In the genomic region with DNA sequence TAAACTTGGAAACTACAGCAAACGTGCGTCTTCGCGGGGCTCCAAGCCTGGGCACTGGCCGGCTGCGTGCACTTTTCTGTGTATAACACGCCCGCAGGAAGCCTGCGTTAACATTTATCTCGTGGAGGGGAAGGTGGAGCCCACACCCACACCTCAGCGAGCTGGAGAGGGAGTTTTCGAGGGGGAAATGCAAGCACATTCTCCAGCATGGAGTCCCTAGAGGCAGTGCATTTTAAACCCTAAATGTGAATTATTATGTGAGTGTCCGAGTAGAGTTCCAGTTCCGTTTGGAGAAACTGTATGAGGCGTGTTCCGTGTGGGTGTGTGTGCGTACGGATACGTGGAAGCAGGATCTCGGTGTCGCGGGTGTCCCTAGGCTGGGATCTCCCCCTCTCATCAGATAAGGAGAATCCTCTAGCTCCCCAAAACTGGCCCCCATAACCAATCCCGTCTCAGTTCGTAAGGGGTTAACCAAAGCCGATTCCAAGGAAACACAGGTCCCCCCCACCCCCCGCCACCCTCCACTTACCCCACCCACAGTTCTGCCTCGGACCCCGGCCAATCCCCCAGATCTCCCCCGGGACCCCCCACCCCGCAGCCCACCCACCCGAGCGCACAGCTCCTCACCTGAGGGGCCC, we compare ENCODE assay signal across 8 cellular contexts. TPM values are rescaled to one million over a fixed set of nuclear protein-coding genes. Genes with fewer than 3 reads are reported as not detected.
DNase-seq lines count a peak whose midpoint lies in the region; ATAC-seq lines count a peak whose summit lies in the region.

No MANE protein-coding gene starts in this region.

- H3K9ac ChIP-seq in rectal smooth muscle tissue (ENCODE audit: low read length), result peak overlapping the region; percentile 8

- peak overlapping the region; percentile 79 for H3K4me3 ChIP-seq in rectal smooth muscle tissue (ENCODE audit: low read length)

- H3K4me1 ChIP-seq in rectal smooth muscle tissue (ENCODE audit: control insufficient read depth, insufficient read depth, low read length), result peaks cover 5% of the 10 kb centered on the region

- ATAC-seq in GM19351 (IDR thresholded peaks at IDR 0.05; ENCODE audit: unreplicated experiment) (peak; percentile 8), HG03139 (IDR thresholded peaks at IDR 0.05; ENCODE audit: unreplicated experiment) (no peak), GM18909 (IDR thresholded peaks at IDR 0.05; ENCODE audit: poor library complexity, unreplicated experiment) (no peak)

- intact Hi-C loops in cardiac septum (cut with DNase I), result loop anchor here (10.0 kb wide), 3 partner anchors 51 to 591 kb away; a partner anchor contains a TSS

- H3K27ac ChIP-seq in rectal smooth muscle tissue (ENCODE audit: low read depth, low read length), result no peak overlapping the region

- no peaks in the 10 kb centered on the region for H3K27me3 ChIP-seq in rectal smooth muscle tissue (ENCODE audit: control insufficient read depth, insufficient read depth, low read length)

- DNase-seq in OCI-M1 (lab: John Stamatoyannopoulos, UW) (peak; percentile 100), cardiac septum (ENCODE audit: low spot score) (peak; percentile 78), cortex of kidney (lab: John Stamatoyannopoulos, UW) (no peak)
- DNase-seq in activated naive CD4-positive, alpha-beta T cell (lab: John Stamatoyannopoulos, UW), result peak in 3 of 4 experiments; percentile 16 to 26 (median 25)

- no peaks in the 10 kb centered on the region for H3K36me3 ChIP-seq in rectal smooth muscle tissue (ENCODE audit: control insufficient read depth, insufficient read depth, low read length)

RNA-seq across cellular contexts. Expression of a gene that starts 0.4 kb away (rescaled TPM):
- 12.4 TPM for total RNA-seq in cardiac septum
